Comparison of ENCODE assay signal across 19 cellular contexts in the genomic region with DNA sequence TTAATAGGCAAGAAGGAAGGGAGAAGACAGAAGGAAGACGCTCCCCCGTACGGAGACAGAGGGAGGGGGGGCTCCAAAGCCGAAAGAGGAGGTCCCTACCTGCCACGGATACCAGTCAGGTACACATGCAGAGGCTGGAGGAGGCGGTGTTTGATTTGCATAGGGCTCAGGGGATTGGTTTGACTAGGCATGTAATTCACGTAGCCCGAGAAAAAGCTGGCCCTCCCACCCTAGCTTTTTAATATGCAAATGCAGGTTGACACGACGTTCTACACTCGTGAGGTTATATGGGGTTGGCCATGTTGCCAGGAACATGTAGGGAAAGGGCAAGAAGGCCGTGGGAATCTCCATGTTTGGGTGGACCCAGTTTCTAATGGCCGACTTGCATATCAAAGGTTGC. TPM values are rescaled to one million over a fixed set of nuclear protein-coding genes. Genes with fewer than 3 reads are reported as not detected.
DNase-seq lines count a peak whose midpoint lies in the region; ATAC-seq and TF ChIP-seq lines count a peak whose summit lies in the region.
"Had no signal": no experiment of that assay in that cellular context is flagged by ENCODE, and none has a peak within 500 bp of the region (broad histone marks: within the 10 kb centered on the region; RNA-seq: fewer than 3 reads in every experiment).

No MANE protein-coding gene starts in this region.

- 84% methylated on average over 13 of the region's 13 CpGs for WGBS in right cardiac atrium
- 29% methylated on average over 13 of the region's 13 CpGs for WGBS in HUES64
- WGBS in endodermal cell (ENCODE audit: insufficient coverage in 1 of 2, insufficient read length in 1 of 2), 2 experiments, result 77 to 80% methylated on average over 12 to 13 of the region's 13 CpGs

- TF ChIP-seq CTCF in endodermal cell (conservative IDR thresholded peaks at IDR 0.05) (no peak), upper lobe of right lung (IDR thresholded peaks at IDR 0.05) (no peak)

- intact Hi-C loops in cardiac septum (cut with DNase I), result no loop called here
- intact Hi-C loops in right cardiac atrium (cut with DNase I), result no loop called here
- intact Hi-C loops in upper lobe of right lung (cut with DNase I), result no loop called here

- no peaks in the 10 kb centered on the region for H3K9me3 Mint-ChIP-seq in endodermal cell
- H3K9me3 Mint-ChIP-seq: CD8-positive, alpha-beta memory T cell had no signal

- H3K9me3 ChIP-seq in right cardiac atrium (ENCODE audit: control insufficient read depth, low read length) (no peaks in the 10 kb centered on the region), HUES64 (ENCODE audit: insufficient read depth, low read depth, low read length) (no peaks in the 10 kb centered on the region), endodermal cell (ENCODE audit: control insufficient read depth, low read length) (no peaks in the 10 kb centered on the region), upper lobe of right lung (no peaks in the 10 kb centered on the region)

- H3K36me3 ChIP-seq in HUES64 (ENCODE audit: insufficient read depth, low read length) (peaks cover 12% of the 10 kb centered on the region), endodermal cell (ENCODE audit: control insufficient read depth, insufficient read depth, low read length) (peaks cover 60% of the 10 kb centered on the region), upper lobe of right lung (peaks cover 39% of the 10 kb centered on the region)

- H3K4me3 ChIP-seq in right cardiac atrium (ENCODE audit: low read length) (no peak overlapping the region), HUES64 (ENCODE audit: low read length) (peak overlapping the region; percentile 22; the same call in 1 of the 2 replicates), endodermal cell (ENCODE audit: low read length) (no peak overlapping the region), upper lobe of right lung (no peak overlapping the region)
- H3K4me3 ChIP-seq: BLaER1 treated with 17β-estradiol and CSF1 and Interleukin-3, amounts not matched to agents 10 nM and 100 nM; SK-N-MC had no signal

- H3K27ac ChIP-seq in right cardiac atrium (ENCODE audit: low read length) (no peak overlapping the region), HUES64 (ENCODE audit: low read depth, low read length) (no peak overlapping the region), endodermal cell (ENCODE audit: low read depth, low read length) (no peak overlapping the region), upper lobe of right lung (no peak overlapping the region)
- H3K27ac ChIP-seq: BLaER1 treated with 17β-estradiol and CSF1 and Interleukin-3, amounts not matched to agents 10 nM and 100 nM; SK-N-MC had no signal

- H3K9ac ChIP-seq in HUES64 (ENCODE audit: low read depth, low read length) (no peak overlapping the region), endodermal cell (ENCODE audit: extremely low read depth, low read length, poor library complexity, severe bottlenecking) (no peak overlapping the region)
- H3K9ac ChIP-seq: BLaER1 treated with 17β-estradiol and CSF1 and Interleukin-3, amounts not matched to agents 10 nM and 100 nM had no signal

- H3K27me3 Mint-ChIP-seq in endodermal cell (ENCODE audit: insufficient read depth), result no peaks in the 10 kb centered on the region
- H3K27me3 Mint-ChIP-seq: CD8-positive, alpha-beta memory T cell had no signal

- H3K36me3 Mint-ChIP-seq in endodermal cell (ENCODE audit: low read depth), result peaks cover 49% of the 10 kb centered on the region

- peak overlapping the region; percentile 44 for H3K27ac Mint-ChIP-seq in endodermal cell

- no peaks in the 10 kb centered on the region for H3K4me1 ChIP-seq in right cardiac atrium (ENCODE audit: control insufficient read depth, insufficient read depth, low read length)
- no peaks in the 10 kb centered on the region for H3K4me1 ChIP-seq in HUES64 (ENCODE audit: insufficient read depth, low read length)
- H3K4me1 ChIP-seq in endodermal cell (ENCODE audit: control insufficient read depth, insufficient read depth, low read length), result no peaks in the 10 kb centered on the region
- peaks cover 5% of the 10 kb centered on the region for H3K4me1 ChIP-seq in upper lobe of right lung

- H3K4me3 Mint-ChIP-seq in endodermal cell, result no peak overlapping the region
- H3K4me3 Mint-ChIP-seq: CD8-positive, alpha-beta memory T cell had no signal

- H3K27me3 ChIP-seq in right cardiac atrium (ENCODE audit: control insufficient read depth, insufficient read depth) (no peaks in the 10 kb centered on the region), HUES64 (ENCODE audit: insufficient read depth, low read length) (no peaks in the 10 kb centered on the region), endodermal cell (ENCODE audit: control insufficient read depth, insufficient read depth, low read length, poor library complexity, severe bottlenecking) (no peaks in the 10 kb centered on the region), upper lobe of right lung (no peaks in the 10 kb centered on the region)
- H3K27me3 ChIP-seq: BLaER1 treated with 17β-estradiol and CSF1 and Interleukin-3, amounts not matched to agents 10 nM and 100 nM had no signal

- H3K4me1 Mint-ChIP-seq in endodermal cell, result peaks cover 5% of the 10 kb centered on the region

- peak; percentile 31 for DNase-seq in cardiac septum (ENCODE audit: low spot score)
- no peak for DNase-seq in right cardiac atrium
- peak; percentile 79 for DNase-seq in endodermal cell
- DNase-seq in upper lobe of right lung, result peak; percentile 12
- DNase-seq in GDM1 (lab: John Stamatoyannopoulos, UW), result no peak
- no peak for DNase-seq in NCI-H2029 treated with DMSO at 0.1 percent for 48 hours (lab: John Stamatoyannopoulos, UW)
- DNase-seq: CD8-positive, alpha-beta memory T cell; KBM-7; NCI-H1105; NCI-H2081 treated with DMSO at 0.1 percent for 48 hours; NCI-H446 treated with DMSO at 0.1 percent for 48 hours; NCI-H748 treated with DMSO at 0.1 percent for 48 hours; SHP77 had no signal

- ATAC-seq in right cardiac atrium (no peak), upper lobe of right lung (no peak), GM18861 (IDR thresholded peaks at IDR 0.05; ENCODE audit: unreplicated experiment) (no peak)
- ATAC-seq: HCT116, HepG2 had no signal

RNA-seq across cellular contexts. Expression of a gene that starts 29.8 kb away (rescaled TPM):
- total RNA-seq in cardiac septum (25.7 TPM), right cardiac atrium (10 to 100 TPM; 20.3 to 25.6 (median 20.6) TPM), endodermal cell (10 to 100 TPM; 33.3 to 35.2 TPM), upper lobe of right lung (33.3 TPM)
- 14.0 TPM for polyA plus RNA-seq in right cardiac atrium
- 18.7 TPM for polyA plus RNA-seq in HUES64 (2013, experiment 1 of 2)
- 17.9 TPM for polyA plus RNA-seq in HUES64 (2013, experiment 2 of 2)
- 25.4 TPM for polyA plus RNA-seq in endodermal cell (2013, experiment 1 of 2)
- 23.1 TPM for polyA plus RNA-seq in endodermal cell (2013, experiment 2 of 2)

RNA-seq across cellular contexts. Expression of a gene that starts 39.0 kb away (rescaled TPM):
- 190 TPM for total RNA-seq in cardiac septum
- total RNA-seq in right cardiac atrium, result 10 to 100 TPM; 72.1 to 95.2 (median 78.6) TPM
- 65.8 TPM for polyA plus RNA-seq in right cardiac atrium
- polyA plus RNA-seq in HUES64 (2013, experiment 1 of 2), result 12.2 TPM
- 14.1 TPM for polyA plus RNA-seq in HUES64 (2013, experiment 2 of 2)
- 10 to 100 TPM; 57.8 to 94.1 TPM for total RNA-seq in endodermal cell
- 14.0 TPM for polyA plus RNA-seq in endodermal cell (2013, experiment 1 of 2)
- polyA plus RNA-seq in endodermal cell (2013, experiment 2 of 2), result 17.0 TPM
- 21.0 TPM for total RNA-seq in upper lobe of right lung

Comparison
In these comparisons a context has a peak if more than half of its experiments do, and no peak if none do; other contexts are left out.
1. DNase-seq: peak in cardiac septum (single experiment), endodermal cell (single experiment) and upper lobe of right lung (single experiment); none in right cardiac atrium (0 of 3), GDM1 (single experiment) and NCI-H2029 treated with DMSO at 0.1 percent for 48 hours (single experiment).